Comparison of ENCODE assay signal across 26 cellular contexts in genomic region chr2:19815746-19816145, GRCh38.
"Had no signal": no experiment of that assay in that cellular context is flagged by ENCODE, and none has a peak within 500 bp of the region (broad histone marks: within the 10 kb centered on the region; RNA-seq: fewer than 3 reads in every experiment).

No MANE protein-coding gene starts in this region.

- H3K9me3 ChIP-seq: left lung, lower lobe of right lung, ovary, right atrium auricular region, right lobe of liver, thyroid gland, transverse colon, upper lobe of left lung, vagina had no signal

- H3K4me1 ChIP-seq: left lung, lower lobe of right lung, right lobe of liver, thyroid gland, upper lobe of left lung had no signal

- H3K27ac Mint-ChIP-seq: naive B cell; natural killer cell; progenitor cell of endocrine pancreas; stimulated activated memory B cell treated with anti-CD40 and anti-IgM and Interleukin-4, amounts not matched to agents 10 μg/mL and 1 μg/mL and 100 μg/mL, for 72 hours; stimulated activated naive CD8-positive, alpha-beta T cell treated with anti-CD3 and anti-CD28 coated beads, Interleukin-15, amount 100 ng/mL, for 72 hours had no signal

- H3K27me3 ChIP-seq: hepatocyte, left lung, ovary, right atrium auricular region, right lobe of liver, thyroid gland, transverse colon, upper lobe of left lung, vagina had no signal

- H3K36me3 ChIP-seq: left lung, lower lobe of right lung, ovary, right atrium auricular region, right lobe of liver, thyroid gland, transverse colon, upper lobe of left lung, vagina had no signal

- H3K36me3 Mint-ChIP-seq: naive B cell; natural killer cell; stimulated activated memory B cell treated with anti-CD40 and anti-IgM and Interleukin-4, amounts not matched to agents 10 μg/mL and 1 μg/mL and 100 μg/mL, for 72 hours had no signal

- H3K27ac ChIP-seq: hepatocyte, left lung, lower lobe of right lung, ovary, right atrium auricular region, right lobe of liver, thyroid gland, transverse colon, upper lobe of left lung, vagina had no signal

- H3K27me3 Mint-ChIP-seq: progenitor cell of endocrine pancreas had no signal

- H3K4me1 Mint-ChIP-seq: naive B cell; natural killer cell; stimulated activated memory B cell treated with anti-CD40 and anti-IgM and Interleukin-4, amounts not matched to agents 10 μg/mL and 1 μg/mL and 100 μg/mL, for 72 hours; stimulated activated naive CD8-positive, alpha-beta T cell treated with anti-CD3 and anti-CD28 coated beads, Interleukin-15, amount 100 ng/mL, for 72 hours had no signal

- H3K4me3 ChIP-seq: hepatocyte, left lung, lower lobe of right lung, ovary, right atrium auricular region, right lobe of liver, smooth muscle cell, thyroid gland, transverse colon, upper lobe of left lung, vagina had no signal

- DNase-seq: kidney glomerular epithelial cell; left colon; left lung; lower lobe of right lung; mammary epithelial cell; mesenchymal stem cell; naive B cell; natural killer cell; ovary; right lobe of liver; stimulated activated CD4-positive, alpha-beta T cell treated with anti-CD3 and anti-CD28 coated beads, Interleukin-1b, Interleukin-23, amount 100 ng/mL, for 48 hours; stimulated activated CD4-positive, alpha-beta T cell treated with anti-CD3 and anti-CD28 coated beads, Interleukin-2, amount 100 ng/mL, for 48 hours; stimulated activated CD4-positive, alpha-beta T cell treated with anti-CD3 and anti-CD28 coated beads, Interleukin-4, amount 100 ng/mL, for 4 hours; stimulated activated CD8-positive, alpha-beta memory T cell treated with anti-CD3 and anti-CD28 coated beads, Interleukin-4, amount 100 ng/mL, for 48 hours; stimulated activated naive CD4-positive, alpha-beta T cell treated with Interleukin-2 at 50 U/mL for 16 hours; stimulated activated naive CD8-positive, alpha-beta T cell treated with anti-CD3 and anti-CD28 coated beads, Interleukin-15, amount 100 ng/mL, for 72 hours; substantia nigra; thyroid gland; transverse colon; upper lobe of left lung had no signal

- H3K4me3 Mint-ChIP-seq: naive B cell; natural killer cell; stimulated activated memory B cell treated with anti-CD40 and anti-IgM and Interleukin-4, amounts not matched to agents 10 μg/mL and 1 μg/mL and 100 μg/mL, for 72 hours; stimulated activated naive CD8-positive, alpha-beta T cell treated with anti-CD3 and anti-CD28 coated beads, Interleukin-15, amount 100 ng/mL, for 72 hours had no signal

- H3K9me3 Mint-ChIP-seq: naive B cell; natural killer cell; stimulated activated memory B cell treated with anti-CD40 and anti-IgM and Interleukin-4, amounts not matched to agents 10 μg/mL and 1 μg/mL and 100 μg/mL, for 72 hours; stimulated activated naive CD8-positive, alpha-beta T cell treated with anti-CD3 and anti-CD28 coated beads, Interleukin-15, amount 100 ng/mL, for 72 hours had no signal

- ATAC-seq: left colon; left lung; lower lobe of right lung; natural killer cell; right lobe of liver; stimulated activated memory B cell treated with anti-CD40 and anti-IgM and Interleukin-4, amounts not matched to agents 10 μg/mL and 1 μg/mL and 100 μg/mL, for 72 hours; stimulated activated naive CD8-positive, alpha-beta T cell treated with anti-CD3 and anti-CD28 coated beads, Interleukin-15, amount 100 ng/mL, for 72 hours had no signal
